ENCODE assay signal across 32 cellular contexts in the genomic region with DNA sequence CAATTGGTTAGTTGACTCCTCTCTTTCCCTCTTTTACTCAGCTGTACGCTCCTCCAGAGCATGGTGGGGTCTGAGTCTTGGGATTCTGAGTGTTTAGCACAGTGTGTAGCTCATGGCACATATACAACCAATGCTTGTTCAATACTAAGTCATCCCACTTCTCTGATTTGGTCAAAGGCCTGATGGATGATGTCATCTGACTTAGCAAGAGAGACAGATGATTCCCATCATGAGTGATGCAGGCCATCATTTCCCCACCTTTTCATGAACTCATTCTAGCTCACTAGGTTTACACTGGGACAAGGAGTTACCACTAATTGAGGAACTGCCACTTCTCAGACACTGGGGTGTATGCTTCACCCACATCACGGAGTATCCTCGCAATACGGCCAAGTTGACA.
"Had no signal": no experiment of that assay in that cellular context is flagged by ENCODE, and none has a peak within 500 bp of the region (broad histone marks: within the 10 kb centered on the region; RNA-seq: fewer than 3 reads in every experiment).

No MANE protein-coding gene starts in this region.

- H3K27ac ChIP-seq: adrenal gland, brain microvascular endothelial cell, breast epithelium, VCaP had no signal

- H3K4me1 ChIP-seq: breast epithelium had no signal

- DNase-seq: activated CD4-positive, alpha-beta memory T cell treated with anti-CD3 and anti-CD28 coated beads, Interleukin-2, amount 10 ng/mL, durations not matched to agents 7 days and 5 days; activated CD4-positive, alpha-beta T cell treated with anti-CD3 and anti-CD28 coated beads for 1 hour; activated CD4-positive, alpha-beta T cell treated with anti-CD3 and anti-CD28 coated beads for 36 hours; activated CD4-positive, alpha-beta T cell treated with anti-CD3 and anti-CD28 coated beads for 48 hours; activated CD4-positive, alpha-beta T cell treated with anti-CD3 and anti-CD28 coated beads, Interleukin-2, amount 10 ng/mL, durations not matched to agents 7 days and 5 days; activated CD4-positive, alpha-beta T cell treated with anti-CD3 and anti-CD28 coated beads, Interleukin-2, amount 50 U/mL, for 48 hours; activated CD4-positive, CD25-positive, alpha-beta regulatory T cell; activated CD8-positive, alpha-beta memory T cell treated with anti-CD3 and anti-CD28 coated beads for 24 hours; activated CD8-positive, alpha-beta memory T cell treated with anti-CD3 and anti-CD28 coated beads, Interleukin-2, amount 10 ng/mL, durations not matched to agents 7 days and 5 days; activated CD8-positive, alpha-beta memory T cell treated with anti-CD3 and anti-CD28 coated beads, Interleukin-2, amount 50 U/mL, for 48 hours; activated CD8-positive, alpha-beta T cell treated with anti-CD3 and anti-CD28 coated beads, Interleukin-2, amount 10 ng/mL, durations not matched to agents 7 days and 5 days; activated effector memory CD4-positive, alpha-beta T cell treated with Interleukin-2 at 50 U/mL for 16 hours; activated gamma-delta T cell; activated naive CD4-positive, alpha-beta T cell treated with anti-CD3 and anti-CD28 coated beads for 36 hours; activated naive CD4-positive, alpha-beta T cell treated with anti-CD3 and anti-CD28 coated beads, Interleukin-2, amount 50 U/mL, for 16 hours; activated naive CD8-positive, alpha-beta T cell treated with anti-CD3 and anti-CD28 coated beads for 36 hours; activated T-cell treated with anti-CD3 and anti-CD28 coated beads, Interleukin-2, amount 50 U/mL, for 24 hours; activated T-cell treated with anti-CD3 and anti-CD28 coated beads, Interleukin-2, amount 50 U/mL, for 48 hours; adrenal gland; amniotic stem cell; aorta; body of pancreas; brain microvascular endothelial cell; central memory CD4-positive, alpha-beta T cell; T-helper 2 cell; T-helper 9 cell had no signal

- H3K4me3 ChIP-seq: adrenal gland, body of pancreas, breast epithelium had no signal

- H3K36me3 ChIP-seq: adrenal gland, brain microvascular endothelial cell, breast epithelium had no signal

- ATAC-seq: activated CD4-positive, alpha-beta T cell treated with anti-CD3 and anti-CD28 coated beads for 36 hours; activated CD4-positive, CD25-positive, alpha-beta regulatory T cell treated with anti-CD3 and anti-CD28 coated beads, Interleukin-2, amount 50 U/mL, for 24 hours; activated CD8-positive, alpha-beta memory T cell treated with anti-CD3 and anti-CD28 coated beads, Interleukin-2, amount 10 ng/mL, durations not matched to agents 7 days and 5 days; activated CD8-positive, alpha-beta T cell treated with anti-CD3 and anti-CD28 coated beads, Interleukin-2, amount 10 ng/mL, durations not matched to agents 7 days and 5 days; activated naive CD4-positive, alpha-beta T cell treated with anti-CD3 and anti-CD28 coated beads, Interleukin-2, amount 50 U/mL, for 72 hours; body of pancreas had no signal

- FAIRE-seq: astrocyte, TTC549 had no signal

- H3K9me3 ChIP-seq: adrenal gland, body of pancreas, breast epithelium had no signal

- H3K27me3 ChIP-seq: body of pancreas, brain microvascular endothelial cell, breast epithelium had no signal
